ENCODE assay signal across 8 cellular contexts in genomic region chr11:123061403-123062157, GRCh38. TPM values are rescaled to one million over a fixed set of nuclear protein-coding genes. Genes with fewer than 3 reads are reported as not detected.
A peak's percentile ranks its signal among the peaks of the same experiment; 100 is the strongest.
DNase-seq lines count a peak whose midpoint lies in the region; FAIRE-seq and TF ChIP-seq lines count a peak whose summit lies in the region.

Gene HSPA8, minus strand, starts transcription at chr11:123062136. Its CDS starts 812 bp downstream, at chr11:123061324.

- peak within 1 kb of the TSS; percentile 100 for H3K9ac ChIP-seq in HUES64 (ENCODE audit: low read depth, low read length)

- WGBS in HUES64 = under 1% methylated on average over 45 of the region's 45 CpGs
- WGBS in adrenal gland, 4 donors = 0% methylated on average over 32 to 45 of the region's 45 CpGs

- no peak for FAIRE-seq in urothelium cell line (lab: Jason Lieb, UNC)

- peaks cover 48% of the 10 kb centered on the region for H3K36me3 ChIP-seq in HUES64 (ENCODE audit: insufficient read depth, low read length)
- peaks cover 0 to 46% of the 10 kb centered on the region in 2 donors for H3K36me3 ChIP-seq in adrenal gland (replicated peaks in 1 of 2)
- peaks cover 48% of the 10 kb centered on the region for H3K36me3 ChIP-seq in left ventricle myocardium inferior

- H3K9me3 ChIP-seq in HUES64 (ENCODE audit: insufficient read depth, low read depth, low read length) (no peaks in the 10 kb centered on the region), adrenal gland (replicated peaks in 1 of 3) (no peaks in the 10 kb centered on the region), left ventricle myocardium inferior (replicated peaks) (no peaks in the 10 kb centered on the region)

- H3K4me3 ChIP-seq in HUES64 (ENCODE audit: low read length) (peak within 1 kb of the TSS; percentile 92), adrenal gland (peak within 1 kb of the TSS; percentile 80 to 93 (median 88)), left ventricle myocardium inferior (peak within 1 kb of the TSS; percentile 98)

- peak in 2 of 6 experiments; percentile 15 to 17 for TF ChIP-seq CTCF in adrenal gland (IDR thresholded peaks at IDR 0.05)
- no peak for TF ChIP-seq CTCF in left ventricle myocardium inferior (IDR thresholded peaks at IDR 0.05; ENCODE audit: borderline replicate concordance)

- H3K4me1 ChIP-seq in HUES64 (ENCODE audit: insufficient read depth, low read length) (peaks cover 9% of the 10 kb centered on the region), adrenal gland (replicated peaks in 1 of 2) (peaks cover 17 to 73% of the 10 kb centered on the region in 2 donors), left ventricle myocardium inferior (peaks cover 87% of the 10 kb centered on the region)

- TF ChIP-seq POLR2A in GM19099 (IDR thresholded peaks at IDR 0.05; ENCODE audit: extremely low read depth, insufficient read length, low read depth) = peak; percentile 99
- TF ChIP-seq POLR2A in adrenal gland (IDR thresholded peaks at IDR 0.05) = peak; percentile 97 to 98

- DNase-seq in A172 (ENCODE audit: low spot score) = peak; percentile 68
- peak; percentile 40 to 70 (median 50) for DNase-seq in T-helper 1 cell
- peak; percentile 71 to 92 (median 78) for DNase-seq in adrenal gland
- DNase-seq in left ventricle myocardium inferior = peak; percentile 64
- DNase-seq in pulmonary artery endothelial cell (ENCODE audit: low read depth, low spot score) = no peak
- peak; percentile 26 for DNase-seq in urothelium cell line (ENCODE audit: low spot score)

- H3K27me3 ChIP-seq in HUES64 (ENCODE audit: insufficient read depth, low read length) = no peaks in the 10 kb centered on the region
- no peaks in the 10 kb centered on the region for H3K27me3 ChIP-seq in adrenal gland
- no peaks in the 10 kb centered on the region for H3K27me3 ChIP-seq in left ventricle myocardium inferior (ENCODE audit: low read depth)

- H3K27ac ChIP-seq in HUES64 (ENCODE audit: low read depth, low read length) (peak within 1 kb of the TSS; percentile 100), adrenal gland (peak within 1 kb of the TSS; percentile 99 to 100 (median 100)), left ventricle myocardium inferior (replicated peaks) (peak within 1 kb of the TSS; percentile 100)

- intact Hi-C loops in adrenal gland (cut with DNase I) (no loop called here), left ventricle myocardium inferior (cut with micrococcal nuclease) (no loop called here)

RNA-seq across cellular contexts. Expression of gene HSPA8, which starts in this region (rescaled TPM):
- 3,086 and 3,613 TPM in 2 replicates for total RNA-seq in A172 (2014; rRNA removed; shearing (Covaris generic))
- polyA plus RNA-seq in HUES64 (2013, experiment 1 of 2) = 2,137 TPM
- polyA plus RNA-seq in HUES64 (2013, experiment 2 of 2) = 1,461 TPM
- total RNA-seq in adrenal gland (1,000 to 10,000 TPM in 1 of 8 donors, 100 to 1,000 TPM in 7; 464 to 2,466 (median 820) TPM), left ventricle myocardium inferior (1,405 TPM), pulmonary artery endothelial cell (3,093 and 7,019 TPM in 2 replicates)
- 1,000 to 10,000 TPM in 1 of 3 donors, 100 to 1,000 TPM in 1, 10 to 100 TPM in 1; 81.6 to 4,262 (median 125) TPM for polyA plus RNA-seq in adrenal gland
